9 cellular contexts compared by ENCODE assay signal in genomic region chrX:32530802-32531403, GRCh38.
DNase-seq lines count a peak whose midpoint lies in the region; ATAC-seq and TF ChIP-seq lines count a peak whose summit lies in the region.
"Had no signal": no experiment of that assay in that cellular context is flagged by ENCODE, and none has a peak within 500 bp of the region (broad histone marks: within the 10 kb centered on the region; RNA-seq: fewer than 3 reads in every experiment).

No MANE protein-coding gene starts in this region.

- peak overlapping the region in 3 of 10 donors; percentile 27 to 46 (median 38) for H3K4me3 Mint-ChIP-seq in naive thymus-derived CD4-positive, alpha-beta T cell
- H3K4me3 Mint-ChIP-seq: activated naive CD4-positive, alpha-beta T cell treated with anti-CD3 and anti-CD28 coated beads, Interleukin-2, amount 50 U/mL, for 24 hours had no signal

- CTCF ChIA-PET in naive thymus-derived CD4-positive, alpha-beta T cell (lab: Charles Lee), result no interaction called here

- POLR2A ChIA-PET in naive thymus-derived CD4-positive, alpha-beta T cell (lab: Charles Lee), result no interaction called here

- H2AFZ ChIP-seq in OCI-LY1 (ENCODE audit: low read length), result 0 out of 2 replicates have a peak overlapping the region, but pooled peaks have one; percentile 75

- no peaks in the 10 kb centered on the region for H3K36me3 ChIP-seq in OCI-LY1 (ENCODE audit: insufficient read depth, low read length)
- H3K36me3 ChIP-seq in naive thymus-derived CD4-positive, alpha-beta T cell (ENCODE audit: control insufficient read depth in 2 of 3, insufficient read depth in 3 of 3, low read length in 3 of 3), result no peaks in the 10 kb centered on the region

- H3K9me2 ChIP-seq in OCI-LY1 (ENCODE audit: low read depth, low read length), result no peaks in the 10 kb centered on the region

- H4K20me1 ChIP-seq in OCI-LY1 (ENCODE audit: insufficient read depth, low read length), result no peaks in the 10 kb centered on the region

- H3K27ac ChIP-seq in OCI-LY1 (ENCODE audit: low read depth, low read length, poor library complexity, severe bottlenecking) (no peak overlapping the region), dorsolateral prefrontal cortex (no peak overlapping the region)
- H3K27ac ChIP-seq in naive thymus-derived CD4-positive, alpha-beta T cell (ENCODE audit: low read depth, low read length), result no peak overlapping the region

- no peaks in the 10 kb centered on the region for H3K27me3 ChIP-seq in OCI-LY1 (ENCODE audit: insufficient read depth, low read length)
- H3K27me3 ChIP-seq in dorsolateral prefrontal cortex, result peaks cover 0 to 60% (median 11%) of the 10 kb centered on the region in 45 donors
- no peaks in the 10 kb centered on the region for H3K27me3 ChIP-seq in naive thymus-derived CD4-positive, alpha-beta T cell (ENCODE audit: control insufficient read depth in 2 of 2, insufficient read depth in 2 of 2, low read length in 2 of 2)

- peak overlapping the region; percentile 55 for H3K4me2 ChIP-seq in OCI-LY1 (ENCODE audit: low read length)

- peak; percentile 70 for ATAC-seq in HG02885 (IDR thresholded peaks at IDR 0.05; ENCODE audit: poor library complexity, unreplicated experiment)
- no peak for ATAC-seq in naive thymus-derived CD4-positive, alpha-beta T cell

- H3K27me3 Mint-ChIP-seq in naive thymus-derived CD4-positive, alpha-beta T cell, result no peaks in the 10 kb centered on the region
- H3K27me3 Mint-ChIP-seq: activated naive CD4-positive, alpha-beta T cell treated with anti-CD3 and anti-CD28 coated beads, Interleukin-2, amount 50 U/mL, for 24 hours had no signal

- no peak overlapping the region for H3K27ac Mint-ChIP-seq in naive thymus-derived CD4-positive, alpha-beta T cell
- H3K27ac Mint-ChIP-seq: activated naive CD4-positive, alpha-beta T cell treated with anti-CD3 and anti-CD28 coated beads, Interleukin-2, amount 50 U/mL, for 24 hours had no signal

- peaks cover 0 to 3% (median 0%) of the 10 kb centered on the region in 7 donors for H3K4me1 Mint-ChIP-seq in naive thymus-derived CD4-positive, alpha-beta T cell
- H3K4me1 Mint-ChIP-seq: activated naive CD4-positive, alpha-beta T cell treated with anti-CD3 and anti-CD28 coated beads, Interleukin-2, amount 50 U/mL, for 24 hours had no signal

- H3K9me3 Mint-ChIP-seq in naive thymus-derived CD4-positive, alpha-beta T cell, result no peaks in the 10 kb centered on the region
- H3K9me3 Mint-ChIP-seq: activated naive CD4-positive, alpha-beta T cell treated with anti-CD3 and anti-CD28 coated beads, Interleukin-2, amount 50 U/mL, for 24 hours had no signal

- peak overlapping the region; percentile 24; the same call in 1 of the 2 replicates for H3K9ac ChIP-seq in OCI-LY1 (ENCODE audit: low read length)

- peak; percentile 56 for TF ChIP-seq CTCF in OCI-LY1 (IDR thresholded peaks at IDR 0.05; ENCODE audit: low read length)
- TF ChIP-seq CTCF in dorsolateral prefrontal cortex (IDR thresholded peaks at IDR 0.05 in 54 of 56, conservative IDR thresholded peaks at IDR 0.05 in 2 of 56; ENCODE audit: low read depth in 1 of 56, partially characterized antibody in 56 of 56), result peak in 55 of 56 donors; percentile 35 to 86 (median 71)

- DNase-seq in SIG-M5 treated with dmso at 0.1 percent for 504 hours (lab: John Stamatoyannopoulos, UW; ENCODE audit: unreplicated experiment) (peak; percentile 38), SIG-M5 (lab: John Stamatoyannopoulos, UW) (no peak), dorsolateral prefrontal cortex (peak in 3 of 10 donors; percentile 14 to 40 (median 15)), NCI-H2227 (lab: John Stamatoyannopoulos, UW; ENCODE audit: unreplicated experiment) (no peak)
- DNase-seq in naive thymus-derived CD4-positive, alpha-beta T cell, result peak in 5 of 9 donors; percentile 1 to 30 (median 15)
- no peak for DNase-seq in activated CD8-positive, alpha-beta memory T cell treated with anti-CD3 and anti-CD28 coated beads, Interleukin-2, amount 50 U/mL, for 48 hours

- no peaks in the 10 kb centered on the region for H3F3A ChIP-seq in OCI-LY1 (ENCODE audit: insufficient read depth, low read length)

- H3K36me3 Mint-ChIP-seq in naive thymus-derived CD4-positive, alpha-beta T cell, result no peaks in the 10 kb centered on the region
- H3K36me3 Mint-ChIP-seq: activated naive CD4-positive, alpha-beta T cell treated with anti-CD3 and anti-CD28 coated beads, Interleukin-2, amount 50 U/mL, for 24 hours had no signal

- intact Hi-C loops in dorsolateral prefrontal cortex (cut with DNase I), result loop anchor here in 1 of 2 donors (10.0 kb wide), 1 partner anchor 814 kb away; no protein-coding TSS in a partner anchor
- intact Hi-C loops in naive thymus-derived CD4-positive, alpha-beta T cell (cut with micrococcal nuclease), result no loop called here

- H3K4me1 ChIP-seq in OCI-LY1 (ENCODE audit: insufficient read depth, low read length, severe bottlenecking), result peaks cover 16% of the 10 kb centered on the region
- no peaks in the 10 kb centered on the region for H3K4me1 ChIP-seq in naive thymus-derived CD4-positive, alpha-beta T cell (ENCODE audit: control insufficient read depth in 2 of 2, insufficient read depth in 2 of 2, low read length in 2 of 2)

- H3K4me3 ChIP-seq in OCI-LY1 (ENCODE audit: low read depth, low read length, poor library complexity, severe bottlenecking) (peak overlapping the region; percentile 38), dorsolateral prefrontal cortex (peak overlapping the region in 50 of 59 donors; percentile 8 to 61 (median 38))
- no peak overlapping the region for H3K4me3 ChIP-seq in naive thymus-derived CD4-positive, alpha-beta T cell (ENCODE audit: low read length)

- no peaks in the 10 kb centered on the region for H3K9me3 ChIP-seq in OCI-LY1 (ENCODE audit: low read length)
- H3K9me3 ChIP-seq in naive thymus-derived CD4-positive, alpha-beta T cell (ENCODE audit: control insufficient read depth in 2 of 3, low read length in 3 of 3), result no peaks in the 10 kb centered on the region

- H3K79me2 ChIP-seq in OCI-LY1 (ENCODE audit: insufficient read depth, low read length), result no peaks in the 10 kb centered on the region

Comparison
In these comparisons a context has a peak if more than half of its experiments do, and no peak if none do; other contexts are left out.
1. DNase-seq: peak in SIG-M5 treated with dmso at 0.1 percent for 504 hours (single experiment) and naive thymus-derived CD4-positive, alpha-beta T cell (5 of 9); none in SIG-M5 (single experiment), activated CD8-positive, alpha-beta memory T cell treated with anti-CD3 and anti-CD28 coated beads, Interleukin-2, amount 50 U/mL, for 48 hours (single experiment) and NCI-H2227 (single experiment).